32 cellular contexts compared by ENCODE assay signal in the genomic region with DNA sequence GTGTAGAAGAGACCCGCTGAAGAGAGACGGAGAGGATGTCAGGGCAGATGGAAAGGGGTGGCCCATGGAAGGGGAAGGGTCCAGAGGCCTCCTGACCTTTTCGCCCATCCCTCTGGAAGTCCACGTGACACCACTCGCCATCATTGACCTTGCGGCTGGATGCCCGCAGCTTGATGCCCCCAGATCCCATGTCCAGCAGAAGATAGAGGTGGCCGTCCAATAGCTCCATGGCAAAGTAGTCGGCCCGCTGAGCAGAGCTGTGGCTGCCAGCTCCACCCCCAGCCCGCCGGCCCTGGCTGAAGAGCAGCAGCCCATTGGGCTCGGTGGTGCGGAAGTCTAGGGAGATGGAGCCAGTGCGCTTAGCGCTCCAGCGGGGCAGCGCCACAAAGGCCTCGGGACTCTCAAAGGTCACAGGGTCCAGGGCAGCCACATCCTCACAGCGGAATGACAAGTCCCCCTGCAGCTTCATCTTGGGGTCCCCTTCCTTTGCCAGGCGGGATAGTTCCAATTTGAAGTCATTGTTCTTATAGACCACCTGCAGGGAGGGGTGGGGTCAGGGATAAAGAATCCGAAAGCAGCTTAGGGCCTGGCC. TPM values are rescaled to one million over a fixed set of nuclear protein-coding genes. Genes with fewer than 3 reads are reported as not detected.
"Had no signal": no experiment of that assay in that cellular context is flagged by ENCODE, and none has a peak within 500 bp of the region (broad histone marks: within the 10 kb centered on the region; RNA-seq: fewer than 3 reads in every experiment).

No MANE protein-coding gene starts in this region.

- H3K27ac Mint-ChIP-seq: activated CD4-positive, alpha-beta memory T cell treated with anti-CD3 and anti-CD28 coated beads, Interleukin-2, amount 10 ng/mL, durations not matched to agents 7 days and 5 days; activated CD8-positive, alpha-beta memory T cell treated with anti-CD3 and anti-CD28 coated beads, Interleukin-2, amount 10 ng/mL, durations not matched to agents 7 days and 5 days; activated naive CD4-positive, alpha-beta T cell treated with anti-CD3 and anti-CD28 coated beads, Interleukin-2, amount 10 ng/mL, durations not matched to agents 7 days and 5 days; activated naive CD8-positive, alpha-beta T cell; activated naive CD8-positive, alpha-beta T cell treated with anti-CD3 and anti-CD28 coated beads, Interleukin-2, amount 50 U/mL, for 24 hours; brain had no signal

- H3K36me3 Mint-ChIP-seq: activated CD8-positive, alpha-beta memory T cell treated with anti-CD3 and anti-CD28 coated beads, Interleukin-2, amount 10 ng/mL, durations not matched to agents 7 days and 5 days; activated naive CD4-positive, alpha-beta T cell treated with anti-CD3 and anti-CD28 coated beads, Interleukin-2, amount 10 ng/mL, durations not matched to agents 7 days and 5 days; activated naive CD8-positive, alpha-beta T cell had no signal

- H3K4me1 Mint-ChIP-seq: activated CD4-positive, alpha-beta memory T cell treated with anti-CD3 and anti-CD28 coated beads, Interleukin-2, amount 10 ng/mL, durations not matched to agents 7 days and 5 days; activated CD8-positive, alpha-beta memory T cell treated with anti-CD3 and anti-CD28 coated beads, Interleukin-2, amount 10 ng/mL, durations not matched to agents 7 days and 5 days; activated naive CD4-positive, alpha-beta T cell treated with anti-CD3 and anti-CD28 coated beads, Interleukin-2, amount 10 ng/mL, durations not matched to agents 7 days and 5 days; activated naive CD8-positive, alpha-beta T cell treated with anti-CD3 and anti-CD28 coated beads, Interleukin-2, amount 50 U/mL, for 24 hours; brain had no signal

- H3K9ac ChIP-seq: KMS-11 had no signal

- H3K4me1 ChIP-seq: Peyer's patch had no signal

- H3K4me3 ChIP-seq: Peyer's patch had no signal

- H3K4me3 Mint-ChIP-seq: activated CD4-positive, alpha-beta memory T cell treated with anti-CD3 and anti-CD28 coated beads, Interleukin-2, amount 10 ng/mL, durations not matched to agents 7 days and 5 days; activated CD8-positive, alpha-beta memory T cell treated with anti-CD3 and anti-CD28 coated beads, Interleukin-2, amount 10 ng/mL, durations not matched to agents 7 days and 5 days; activated naive CD4-positive, alpha-beta T cell treated with anti-CD3 and anti-CD28 coated beads, Interleukin-2, amount 10 ng/mL, durations not matched to agents 7 days and 5 days; activated naive CD8-positive, alpha-beta T cell; activated naive CD8-positive, alpha-beta T cell treated with anti-CD3 and anti-CD28 coated beads, Interleukin-2, amount 50 U/mL, for 24 hours; brain had no signal

- H3K9me3 Mint-ChIP-seq: activated CD4-positive, alpha-beta memory T cell treated with anti-CD3 and anti-CD28 coated beads, Interleukin-2, amount 10 ng/mL, durations not matched to agents 7 days and 5 days; activated naive CD4-positive, alpha-beta T cell treated with anti-CD3 and anti-CD28 coated beads, Interleukin-2, amount 10 ng/mL, durations not matched to agents 7 days and 5 days; activated naive CD8-positive, alpha-beta T cell treated with anti-CD3 and anti-CD28 coated beads, Interleukin-2, amount 50 U/mL, for 24 hours had no signal

- H3K27me3 ChIP-seq: Peyer's patch had no signal

- ATAC-seq: activated CD8-positive, alpha-beta memory T cell treated with anti-CD3 and anti-CD28 coated beads, Interleukin-2, amount 10 ng/mL, durations not matched to agents 7 days and 5 days; PC-3 had no signal

- FAIRE-seq: bronchial epithelial cell had no signal

- H3K27ac ChIP-seq: KMS-11, Peyer's patch, WERI-Rb-1 had no signal

- H3K4me2 ChIP-seq: KMS-11 had no signal

- DNase-seq: activated CD4-positive, alpha-beta memory T cell treated with anti-CD3 and anti-CD28 coated beads, Interleukin-2, amount 10 ng/mL, durations not matched to agents 7 days and 5 days; activated CD4-positive, alpha-beta T cell treated with anti-CD3 and anti-CD28 coated beads for 1 hour; activated CD4-positive, alpha-beta T cell treated with anti-CD3 and anti-CD28 coated beads for 48 hours; activated CD4-positive, CD25-positive, alpha-beta regulatory T cell; activated CD8-positive, alpha-beta memory T cell treated with anti-CD3 and anti-CD28 coated beads for 24 hours; activated CD8-positive, alpha-beta memory T cell treated with anti-CD3 and anti-CD28 coated beads, Interleukin-2, amount 10 ng/mL, durations not matched to agents 7 days and 5 days; activated CD8-positive, alpha-beta memory T cell treated with anti-CD3 and anti-CD28 coated beads, Interleukin-2, amount 50 U/mL, for 48 hours; activated effector memory CD4-positive, alpha-beta T cell treated with Interleukin-2 at 50 U/mL for 16 hours; activated naive CD4-positive, alpha-beta T cell treated with anti-CD3 and anti-CD28 coated beads, Interleukin-2, amount 10 ng/mL, durations not matched to agents 7 days and 5 days; activated naive CD8-positive, alpha-beta T cell treated with anti-CD3 and anti-CD28 coated beads, Interleukin-2, amount 50 U/mL, for 24 hours; activated T-cell treated with anti-CD3 and anti-CD28 coated beads, Interleukin-2, amount 50 U/mL, for 48 hours; anterior cingulate cortex; MM.1S; MV-4-11; NCI-H1092; NCI-H1436 treated with DMSO at 0.1 percent for 48 hours; NCI-H1694 treated with DMSO at 0.1 percent for 48 hours; NCI-H2029; NCI-H345; NCI-H524 treated with DMSO at 0.1 percent for 48 hours; NCI-H748 treated with DMSO at 0.1 percent for 48 hours; NK-92 treated with Interleukin-12 subunit alpha and Interleukin-12 subunit beta, amount 100 ng/mL, for 24 hours; PC-3; Peyer's patch; RPMI8226; SW 1271; T1000; WERI-Rb-1 had no signal

- H3K9me3 ChIP-seq: Peyer's patch had no signal

- H3K27me3 Mint-ChIP-seq: brain had no signal

- H3K36me3 ChIP-seq: Peyer's patch, WERI-Rb-1 had no signal

RNA-seq across cellular contexts. Expression of a gene that starts 55.7 kb away (rescaled TPM):
- total RNA-seq: bronchial epithelial cell, PC-3 had no signal
